ENCODE assay signal across 16 cellular contexts in genomic region chr2:199992296-199992695, GRCh38. TPM values are rescaled to one million over a fixed set of nuclear protein-coding genes. Genes with fewer than 3 reads are reported as not detected.
DNase-seq lines count a peak whose midpoint lies in the region; ATAC-seq and TF ChIP-seq lines count a peak whose summit lies in the region.
"Had no signal": no experiment of that assay in that cellular context is flagged by ENCODE, and none has a peak within 500 bp of the region (broad histone marks: within the 10 kb centered on the region; RNA-seq: fewer than 3 reads in every experiment).

No MANE protein-coding gene starts in this region.

- no peak overlapping the region for H3K23ac ChIP-seq in trophoblast cell (ENCODE audit: low read length)

- no peak overlapping the region for H4K91ac ChIP-seq in trophoblast cell (ENCODE audit: low read depth, low read length)

- no peak overlapping the region for H4K12ac ChIP-seq in trophoblast cell (ENCODE audit: low read depth, low read length)

- H3K4me1 ChIP-seq in BLaER1 (peaks cover 100% of the 10 kb centered on the region), HEK293 (ENCODE audit: control insufficient read depth, insufficient read depth, low read length) (peaks cover 3% of the 10 kb centered on the region; the same call in 1 of the 2 replicates), trophoblast cell (ENCODE audit: control insufficient read depth in 1 of 2, insufficient read depth in 2 of 2, low read length in 2 of 2) (peaks cover 0 to 2% of the 10 kb centered on the region in 2 experiments), suprapubic skin (peaks cover 5% of the 10 kb centered on the region)
- no peaks in the 10 kb centered on the region for H3K4me1 ChIP-seq in effector memory CD4-positive, alpha-beta T cell (ENCODE audit: control insufficient read depth, insufficient read depth, low read length, poor library complexity, severe bottlenecking)
- H3K4me1 ChIP-seq: A549 had no signal

- H4K20me1 ChIP-seq in BLaER1: no peaks in the 10 kb centered on the region

- no peak overlapping the region for H3K14ac ChIP-seq in trophoblast cell (ENCODE audit: low read length)

- no peak for TF ChIP-seq POLR2A in suprapubic skin (IDR thresholded peaks at IDR 0.05)

- POLR2A ChIA-PET in HEK293 (lab: Yijun Ruan, JAX): no interaction called here

- no peak overlapping the region for H3K4ac ChIP-seq in trophoblast cell (ENCODE audit: low read depth, low read length)

- H3K9me3 ChIP-seq in BLaER1: no peaks in the 10 kb centered on the region; the same call in 1 of the 2 replicates
- H3K9me3 ChIP-seq in HEK293 (ENCODE audit: control insufficient read depth, insufficient read depth, low read depth, low read length): no peaks in the 10 kb centered on the region
- no peaks in the 10 kb centered on the region for H3K9me3 ChIP-seq in trophoblast cell (ENCODE audit: insufficient read depth, low read depth, low read length)
- H3K9me3 ChIP-seq in suprapubic skin: no peaks in the 10 kb centered on the region
- no peaks in the 10 kb centered on the region for H3K9me3 ChIP-seq in effector memory CD4-positive, alpha-beta T cell (ENCODE audit: control insufficient read depth, low read length)
- H3K9me3 ChIP-seq: A549, Caco-2 had no signal

- H3K9ac ChIP-seq in BLaER1 (no peak overlapping the region), trophoblast cell (ENCODE audit: low read length) (no peak overlapping the region)

- no peaks in the 10 kb centered on the region for H3K79me1 ChIP-seq in trophoblast cell (ENCODE audit: low read length)

- WGBS in trophoblast cell (ENCODE audit: extremely low coverage, insufficient coverage, insufficient read length): 100% methylated on average over 1 of the region's 3 CpGs
- 95% methylated on average over 3 of the region's 3 CpGs for WGBS in suprapubic skin

- no peak overlapping the region for H2BK12ac ChIP-seq in trophoblast cell (ENCODE audit: low read length)

- no peak for TF ChIP-seq EP300 in suprapubic skin (IDR thresholded peaks at IDR 0.05)

- H3K27ac ChIP-seq in BLaER1 (peak overlapping the region; percentile 77), HEK293 (ENCODE audit: extremely low read depth, low read depth, low read length) (no peak overlapping the region), trophoblast cell (ENCODE audit: low read depth, low read length) (no peak overlapping the region), suprapubic skin (no peak overlapping the region)
- H3K27ac ChIP-seq in effector memory CD4-positive, alpha-beta T cell (ENCODE audit: insufficient read depth, low read length, poor library complexity, severe bottlenecking): no peak overlapping the region
- H3K27ac ChIP-seq: 22Rv1, A549, C4-2B had no signal

- CTCF ChIA-PET in HEK293 (lab: Yijun Ruan, JAX): no interaction called here

- ATAC-seq in HG03342 (IDR thresholded peaks at IDR 0.05; ENCODE audit: unreplicated experiment): no peak
- ATAC-seq: A549; CD8-positive, alpha-beta T cell had no signal

- peak overlapping the region; percentile 71 for H3K4me2 ChIP-seq in BLaER1
- H3K4me2 ChIP-seq in trophoblast cell (ENCODE audit: low read length): no peak overlapping the region
- H3K4me2 ChIP-seq: A549 had no signal

- H3K27me3 ChIP-seq in BLaER1 (no peaks in the 10 kb centered on the region), trophoblast cell (ENCODE audit: insufficient read depth, low read length) (no peaks in the 10 kb centered on the region), suprapubic skin (no peaks in the 10 kb centered on the region)
- no peaks in the 10 kb centered on the region for H3K27me3 ChIP-seq in effector memory CD4-positive, alpha-beta T cell (replicated peaks; ENCODE audit: control insufficient read depth, insufficient read depth, low read length, poor library complexity, severe bottlenecking)

- no peak overlapping the region for H4K8ac ChIP-seq in trophoblast cell (ENCODE audit: low read depth, low read length)

- no peak overlapping the region for H2BK120ac ChIP-seq in trophoblast cell (ENCODE audit: insufficient read depth, low read length, poor library complexity)

- H3K4me3 ChIP-seq in BLaER1: no peak overlapping the region
- H3K4me3 ChIP-seq in HEK293 (ENCODE audit: low read depth, low read length): no peak overlapping the region
- no peak overlapping the region for H3K4me3 ChIP-seq in trophoblast cell (ENCODE audit: low read depth, low read length)
- H3K4me3 ChIP-seq in suprapubic skin: no peak overlapping the region
- H3K4me3 ChIP-seq in effector memory CD4-positive, alpha-beta T cell (ENCODE audit: insufficient read depth, low read depth, low read length, poor library complexity, severe bottlenecking): no peak overlapping the region
- H3K4me3 ChIP-seq: A549 had no signal

- peak; percentile 40 for DNase-seq in EH (ENCODE audit: low read depth)
- peak; percentile 83 to 97 for DNase-seq in trophoblast cell
- DNase-seq in suprapubic skin (ENCODE audit: low spot score in 2 of 2): no peak
- no peak for DNase-seq in effector memory CD4-positive, alpha-beta T cell
- DNase-seq: AML-193; Caco-2; Calu3; CD8-positive, alpha-beta T cell; DMS79 treated with DMSO at 0.1 percent for 48 hours; GF-D8 had no signal

- H3K36me3 ChIP-seq in BLaER1: no peaks in the 10 kb centered on the region
- H3K36me3 ChIP-seq in HEK293 (ENCODE audit: control insufficient read depth in 2 of 2, insufficient read depth in 1 of 2, low read length in 2 of 2): no peaks in the 10 kb centered on the region
- no peaks in the 10 kb centered on the region for H3K36me3 ChIP-seq in trophoblast cell (ENCODE audit: control insufficient read depth in 1 of 2, insufficient read depth in 2 of 2, low read length in 2 of 2)
- no peaks in the 10 kb centered on the region for H3K36me3 ChIP-seq in suprapubic skin
- no peaks in the 10 kb centered on the region for H3K36me3 ChIP-seq in effector memory CD4-positive, alpha-beta T cell (ENCODE audit: control insufficient read depth, insufficient read depth, low read length)

- H3K79me2 ChIP-seq in trophoblast cell (ENCODE audit: control insufficient read depth, insufficient read depth, low read length, poor library complexity): no peaks in the 10 kb centered on the region

- H3K18ac ChIP-seq in trophoblast cell (ENCODE audit: low read length): no peak overlapping the region

- no peak for TF ChIP-seq CTCF in HEK293 (tag by site-specific recombination; IDR thresholded peaks at IDR 0.05)
- TF ChIP-seq CTCF in suprapubic skin (IDR thresholded peaks at IDR 0.05): no peak

- H2AK5ac ChIP-seq in trophoblast cell (ENCODE audit: low read length): no peak overlapping the region

- no peak overlapping the region for H2BK5ac ChIP-seq in trophoblast cell (ENCODE audit: low read depth, low read length, poor library complexity)

- H2AFZ ChIP-seq in trophoblast cell (ENCODE audit: insufficient read depth, low read length, poor library complexity): no peak overlapping the region

TF ChIP-seq in HEK293, 187 proteins besides CTCF, POLR2A, EP300 and RAD21:
- no peak for TF ChIP-seq ZNF239 (tag by site-specific recombination; IDR thresholded peaks at IDR 0.05)
- peak; percentile 54 for TF ChIP-seq ZNF623 (tag by site-specific recombination; IDR thresholded peaks at IDR 0.05)

RNA-seq across cellular contexts. Expression of gene MAIP1, which starts 36.9 kb away (rescaled TPM):
- polyA plus RNA-seq in trophoblast cell (2013): 17.8 and 18.6 TPM in 2 replicates
- 10 to 100 TPM; 24.5 to 36.0 (median 25.5) TPM for total RNA-seq in suprapubic skin

RNA-seq across cellular contexts. Expression of gene TYW5, which starts 37.0 kb away (rescaled TPM):
- polyA plus RNA-seq in trophoblast cell (2013): 4.1 and 4.4 TPM in 2 replicates
- 10 to 100 TPM in 1 of 4 donors, 1 to 10 TPM in 3; 3.9 to 18.0 (median 5.1) TPM for total RNA-seq in suprapubic skin

Comparison
In these comparisons a context has a peak if more than half of its experiments do, and no peak if none do; other contexts are left out.
1. DNase-seq: peak in EH (single experiment) and trophoblast cell (2 of 2); none in suprapubic skin (0 of 2) and effector memory CD4-positive, alpha-beta T cell (0 of 3).